Comparison of ENCODE assay signal across 24 cellular contexts in genomic region chr7:42076870-42077269, GRCh38.
"Had no signal": no experiment of that assay in that cellular context is flagged by ENCODE, and none has a peak within 500 bp of the region (broad histone marks: within the 10 kb centered on the region; RNA-seq: fewer than 3 reads in every experiment).

No MANE protein-coding gene starts in this region.

- DNase-seq: activated CD4-positive, alpha-beta memory T cell treated with anti-CD3 and anti-CD28 coated beads for 36 hours; activated CD4-positive, alpha-beta T cell treated with anti-CD3 and anti-CD28 coated beads, Interleukin-2, amount 10 ng/mL, durations not matched to agents 7 days and 5 days; activated CD4-positive, CD25-positive, alpha-beta regulatory T cell; activated gamma-delta T cell; activated naive CD4-positive, alpha-beta T cell treated with anti-CD3 and anti-CD28 coated beads for 36 hours; activated T-cell treated with anti-CD3 and anti-CD28 coated beads for 4 hours; activated T-cell treated with anti-CD3 and anti-CD28 coated beads, Interleukin-2, amount 50 U/mL, for 48 hours; amygdala; brain microvascular endothelial cell; KG1; NCI-H1092; NCI-H1417; NCI-H1930; NCI-H2171; NCI-H2227 treated with DMSO at 0.1 percent for 48 hours; NCI-H446 treated with DMSO at 0.1 percent for 48 hours; NCI-H526 treated with DMSO at 0.1 percent for 48 hours; NCI-H82; T-cell; T-helper 2 cell; T1000 had no signal

- H3K27me3 ChIP-seq: brain microvascular endothelial cell had no signal

- H3K27ac Mint-ChIP-seq: activated CD4-positive, alpha-beta memory T cell treated with anti-CD3 and anti-CD28 coated beads for 36 hours; activated CD4-positive, alpha-beta T cell treated with anti-CD3 and anti-CD28 coated beads, Interleukin-2, amount 10 ng/mL, durations not matched to agents 7 days and 5 days; activated naive CD4-positive, alpha-beta T cell treated with anti-CD3 and anti-CD28 coated beads for 36 hours; activated naive CD8-positive, alpha-beta T cell; activated T-helper 17 cell treated with anti-CD3 and anti-CD28 coated beads, Interleukin-2, amount 50 U/mL, for 72 hours; IgD-negative memory B cell; T-cell had no signal

- H3K27ac ChIP-seq: brain microvascular endothelial cell had no signal

- H3K4me3 Mint-ChIP-seq: activated CD4-positive, alpha-beta memory T cell treated with anti-CD3 and anti-CD28 coated beads for 36 hours; activated CD4-positive, alpha-beta T cell treated with anti-CD3 and anti-CD28 coated beads, Interleukin-2, amount 10 ng/mL, durations not matched to agents 7 days and 5 days; activated naive CD4-positive, alpha-beta T cell treated with anti-CD3 and anti-CD28 coated beads for 36 hours; activated naive CD8-positive, alpha-beta T cell; activated T-helper 17 cell treated with anti-CD3 and anti-CD28 coated beads, Interleukin-2, amount 50 U/mL, for 72 hours; IgD-negative memory B cell; T-cell had no signal

- H3K36me3 Mint-ChIP-seq: activated CD4-positive, alpha-beta memory T cell treated with anti-CD3 and anti-CD28 coated beads for 36 hours; activated naive CD8-positive, alpha-beta T cell; IgD-negative memory B cell; T-cell had no signal

- H3K36me3 ChIP-seq: brain microvascular endothelial cell had no signal

- H3K9me3 Mint-ChIP-seq: activated CD4-positive, alpha-beta memory T cell treated with anti-CD3 and anti-CD28 coated beads for 36 hours; activated CD4-positive, alpha-beta T cell treated with anti-CD3 and anti-CD28 coated beads, Interleukin-2, amount 10 ng/mL, durations not matched to agents 7 days and 5 days; activated naive CD4-positive, alpha-beta T cell treated with anti-CD3 and anti-CD28 coated beads for 36 hours; activated T-helper 17 cell treated with anti-CD3 and anti-CD28 coated beads, Interleukin-2, amount 50 U/mL, for 72 hours; T-cell had no signal

- H3K27me3 Mint-ChIP-seq: activated T-helper 17 cell treated with anti-CD3 and anti-CD28 coated beads, Interleukin-2, amount 50 U/mL, for 72 hours; T-cell had no signal

- H3K4me1 Mint-ChIP-seq: activated CD4-positive, alpha-beta T cell treated with anti-CD3 and anti-CD28 coated beads, Interleukin-2, amount 10 ng/mL, durations not matched to agents 7 days and 5 days; activated T-helper 17 cell treated with anti-CD3 and anti-CD28 coated beads, Interleukin-2, amount 50 U/mL, for 72 hours; T-cell had no signal

- ATAC-seq: activated T-helper 17 cell treated with anti-CD3 and anti-CD28 coated beads, Interleukin-2, amount 50 U/mL, for 72 hours; T-cell had no signal
